ENCODE assay signal across 1 cellular context in genomic region chr14:99643343-99643742, GRCh38.
TF ChIP-seq lines count a peak whose summit lies in the region.

No MANE protein-coding gene starts in this region.

TF ChIP-seq in K562, 482 proteins besides CTCF, POLR2A, EP300 and RAD21:
- TF ChIP-seq ZBTB11 (CRISPR knock-in tag; IDR thresholded peaks at IDR 0.05) (no peak), TCF3 (CRISPR knock-in tag; IDR thresholded peaks at IDR 0.05) (peak; percentile 21; the same call in 1 of the 2 replicates), ARID1B (IDR thresholded peaks at IDR 0.05) (0 out of 2 replicates have a peak, but pooled peaks have one; percentile 14), CC2D1A (IDR thresholded peaks at IDR 0.05) (no peak), CBFA2T3 (IDR thresholded peaks at IDR 0.05) (peak; percentile 30; the same call in 1 of the 2 replicates), MEIS2 (IDR thresholded peaks at IDR 0.05; ENCODE audit: partially characterized antibody) (peak; percentile 38), CBX3 (IDR thresholded peaks at IDR 0.05; ENCODE audit: borderline replicate concordance in 1 of 2, low read length in 2 of 2) (no peak), RFX7 (CRISPR knock-in tag; IDR thresholded peaks at IDR 0.05) (no peak), ZNF699 (CRISPR knock-in tag; IDR thresholded peaks at IDR 0.05; ENCODE audit: insufficient replicate concordance) (no peak), TAL1 (IDR thresholded peaks at IDR 0.05) (0 out of 2 replicates have a peak, but pooled peaks have one; percentile 7)
